Comparison of ENCODE assay signal across 33 cellular contexts in genomic region chr20:62461834-62462233, GRCh38. TPM values are rescaled to one million over a fixed set of nuclear protein-coding genes. Genes with fewer than 3 reads are reported as not detected.
"Had no signal": no experiment of that assay in that cellular context is flagged by ENCODE, and none has a peak within 500 bp of the region (broad histone marks: within the 10 kb centered on the region; RNA-seq: fewer than 3 reads in every experiment).

No MANE protein-coding gene starts in this region.

- H3K27me3 ChIP-seq: adrenal gland, body of pancreas, foreskin keratinocyte, gastrocnemius medialis had no signal

- H3K27ac ChIP-seq: adrenal gland, body of pancreas, coronary artery, dorsolateral prefrontal cortex, esophagus muscularis mucosa, foreskin keratinocyte, gastrocnemius medialis had no signal

- H3K36me3 ChIP-seq: adrenal gland, esophagus muscularis mucosa, gastrocnemius medialis had no signal

- DNase-seq: activated CD4-positive, alpha-beta memory T cell treated with anti-CD3 and anti-CD28 coated beads for 36 hours; activated CD4-positive, alpha-beta T cell treated with anti-CD3 and anti-CD28 coated beads for 36 hours; activated CD4-positive, alpha-beta T cell treated with anti-CD3 and anti-CD28 coated beads, Interleukin-2, amount 10 ng/mL, durations not matched to agents 24 days and 14 days; activated CD4-positive, CD25-positive, alpha-beta regulatory T cell; activated CD4-positive, CD25-positive, alpha-beta regulatory T cell treated with anti-CD3 and anti-CD28 coated beads, Interleukin-2, amount 50 U/mL, for 72 hours; activated CD8-positive, alpha-beta memory T cell treated with anti-CD3 and anti-CD28 coated beads, Interleukin-2, amount 10 ng/mL, durations not matched to agents 7 days and 5 days; activated CD8-positive, alpha-beta memory T cell treated with anti-CD3 and anti-CD28 coated beads, Interleukin-2, amount 50 U/mL, for 4 hours; activated CD8-positive, alpha-beta T cell treated with anti-CD3 and anti-CD28 coated beads, Interleukin-2, amount 10 ng/mL, durations not matched to agents 7 days and 5 days; activated effector memory CD4-positive, alpha-beta T cell treated with anti-CD3 and anti-CD28 coated beads, Interleukin-2, amount 50 U/mL, for 16 hours; activated naive CD4-positive, alpha-beta T cell treated with anti-CD3 and anti-CD28 coated beads for 36 hours; activated naive CD8-positive, alpha-beta T cell treated with anti-CD3 and anti-CD28 coated beads for 36 hours; activated naive CD8-positive, alpha-beta T cell treated with anti-CD3 and anti-CD28 coated beads, Interleukin-2, amount 50 U/mL, for 24 hours; activated T-cell treated with anti-CD3 and anti-CD28 coated beads, Interleukin-2, amount 50 U/mL, for 1 hour; activated T-cell treated with anti-CD3 and anti-CD28 coated beads, Interleukin-2, amount 50 U/mL, for 48 hours; adrenal gland; amygdala; aorta; body of pancreas; central memory CD4-positive, alpha-beta T cell; dorsolateral prefrontal cortex; effector memory CD4-positive, alpha-beta T cell; erythroblast; foreskin keratinocyte; gastrocnemius medialis; T-helper 2 cell had no signal

- H3K4me1 ChIP-seq: adrenal gland, body of pancreas, foreskin keratinocyte, gastrocnemius medialis had no signal

- H3K4me3 ChIP-seq: adrenal gland, body of pancreas, coronary artery, dorsolateral prefrontal cortex, esophagus muscularis mucosa, gastrocnemius medialis had no signal

- H3K9me3 ChIP-seq: adrenal gland, body of pancreas, esophagus muscularis mucosa, gastrocnemius medialis had no signal

- ATAC-seq: activated CD4-positive, alpha-beta T cell treated with anti-CD3 and anti-CD28 coated beads for 36 hours; activated CD8-positive, alpha-beta memory T cell treated with anti-CD3 and anti-CD28 coated beads, Interleukin-2, amount 10 ng/mL, durations not matched to agents 7 days and 5 days; activated CD8-positive, alpha-beta T cell treated with anti-CD3 and anti-CD28 coated beads, Interleukin-2, amount 10 ng/mL, durations not matched to agents 7 days and 5 days; activated naive CD8-positive, alpha-beta T cell treated with anti-CD3 and anti-CD28 coated beads, Interleukin-2, amount 50 U/mL, for 24 hours; body of pancreas; foreskin keratinocyte; gastrocnemius medialis had no signal

RNA-seq across cellular contexts. Expression of gene GATA5, which starts 14.0 kb away (rescaled TPM):
- total RNA-seq: activated CD4-positive, alpha-beta memory T cell treated with anti-CD3 and anti-CD28 coated beads for 36 hours; activated CD4-positive, alpha-beta T cell treated with anti-CD3 and anti-CD28 coated beads for 36 hours; activated CD4-positive, alpha-beta T cell treated with anti-CD3 and anti-CD28 coated beads, Interleukin-2, amount 10 ng/mL, durations not matched to agents 24 days and 14 days; activated CD8-positive, alpha-beta memory T cell treated with anti-CD3 and anti-CD28 coated beads for 36 hours; activated CD8-positive, alpha-beta memory T cell treated with anti-CD3 and anti-CD28 coated beads, Interleukin-2, amount 10 ng/mL, durations not matched to agents 7 days and 5 days; activated CD8-positive, alpha-beta T cell treated with anti-CD3 and anti-CD28 coated beads, Interleukin-2, amount 10 ng/mL, durations not matched to agents 7 days and 5 days; activated naive CD4-positive, alpha-beta T cell treated with anti-CD3 and anti-CD28 coated beads for 36 hours; activated naive CD8-positive, alpha-beta T cell treated with anti-CD3 and anti-CD28 coated beads for 36 hours; activated T-helper 1 cell treated with anti-CD3 and anti-CD28 coated beads, Interleukin-12 subunit alpha, Interleukin-12 subunit beta, Interleukin-2, Interleukin-4 antibody, amounts not matched to agents 30 ng/mL and 10 ng/mL and 1 ng/mL, durations not matched to agents 14 hours and 24 hours and 36 hours; activated T-helper 2 cell treated with anti-CD3 and anti-CD28 coated beads, Interferon-gamma antibody, Interleukin-2, Interleukin-4, amounts not matched to agents 10 μg/mL and 5 μg/mL and 100 μg/mL, durations not matched to agents 14 hours and 24 hours and 36 hours; body of pancreas; cerebellum; foreskin keratinocyte; gastrocnemius medialis; glomerular endothelial cell; T-helper 1 cell treated with Interleukin-12 subunit alpha and Interleukin-12 subunit beta and Interleukin-4 antibody, amounts not matched to agents 30 ng/mL and 1 ng/mL, for 36 hours had no signal
- polyA plus RNA-seq: foreskin keratinocyte had no signal

RNA-seq across cellular contexts. Expression of gene RBBP8NL, which starts 34.5 kb away (rescaled TPM):
- total RNA-seq: activated CD4-positive, alpha-beta memory T cell treated with anti-CD3 and anti-CD28 coated beads for 36 hours; activated CD4-positive, alpha-beta T cell treated with anti-CD3 and anti-CD28 coated beads for 36 hours; activated CD4-positive, alpha-beta T cell treated with anti-CD3 and anti-CD28 coated beads, Interleukin-2, amount 10 ng/mL, durations not matched to agents 24 days and 14 days; activated CD8-positive, alpha-beta memory T cell treated with anti-CD3 and anti-CD28 coated beads for 36 hours; activated CD8-positive, alpha-beta memory T cell treated with anti-CD3 and anti-CD28 coated beads, Interleukin-2, amount 10 ng/mL, durations not matched to agents 7 days and 5 days; activated CD8-positive, alpha-beta T cell treated with anti-CD3 and anti-CD28 coated beads, Interleukin-2, amount 10 ng/mL, durations not matched to agents 7 days and 5 days; activated naive CD4-positive, alpha-beta T cell treated with anti-CD3 and anti-CD28 coated beads for 36 hours; activated naive CD8-positive, alpha-beta T cell treated with anti-CD3 and anti-CD28 coated beads for 36 hours; activated T-helper 1 cell treated with anti-CD3 and anti-CD28 coated beads, Interleukin-12 subunit alpha, Interleukin-12 subunit beta, Interleukin-2, Interleukin-4 antibody, amounts not matched to agents 30 ng/mL and 10 ng/mL and 1 ng/mL, durations not matched to agents 14 hours and 24 hours and 36 hours; activated T-helper 2 cell treated with anti-CD3 and anti-CD28 coated beads, Interferon-gamma antibody, Interleukin-2, Interleukin-4, amounts not matched to agents 10 μg/mL and 5 μg/mL and 100 μg/mL, durations not matched to agents 14 hours and 24 hours and 36 hours; adrenal gland; aorta; cerebellum; esophagus muscularis mucosa; foreskin keratinocyte; gastrocnemius medialis; glomerular endothelial cell; T-helper 1 cell treated with Interleukin-12 subunit alpha and Interleukin-12 subunit beta and Interleukin-4 antibody, amounts not matched to agents 30 ng/mL and 1 ng/mL, for 36 hours had no signal
- polyA plus RNA-seq: adrenal gland, foreskin keratinocyte had no signal
